Comparison of ENCODE assay signal across 11 cellular contexts in genomic region chr3:122183893-122184590, GRCh38. TPM values are rescaled to one million over a fixed set of nuclear protein-coding genes. Genes with fewer than 3 reads are reported as not detected.
DNase-seq lines count a peak whose midpoint lies in the region; TF ChIP-seq lines count a peak whose summit lies in the region.
"Had no signal": no experiment of that assay in that cellular context is flagged by ENCODE, and none has a peak within 500 bp of the region (broad histone marks: within the 10 kb centered on the region; RNA-seq: fewer than 3 reads in every experiment).

No MANE protein-coding gene starts in this region.

- peaks cover 0 to 18% (median 5%) of the 10 kb centered on the region in 7 donors for H3K9me3 Mint-ChIP-seq in CD14-positive monocyte
- no peaks in the 10 kb centered on the region for H3K9me3 Mint-ChIP-seq in mesothelial cell of epicardium

- H3K4me3 ChIP-seq in H7 (ENCODE audit: insufficient read depth, low read depth, low read length): peak overlapping the region; percentile 59

- DNase-seq in CD14-positive monocyte (ENCODE audit: low spot score): no peak
- DNase-seq in H7: peak; percentile 77
- peak; percentile 53 for DNase-seq in ecto neural progenitor cell (ENCODE audit: low spot score)
- no peak for DNase-seq in mesothelial cell of epicardium (ENCODE audit: low spot score in 2 of 2, unreplicated experiment in 2 of 2)
- no peak for DNase-seq in HCEC 1CT
- DNase-seq in NCI-H524 treated with DMSO at 0.1 percent for 48 hours (lab: John Stamatoyannopoulos, UW): no peak
- DNase-seq in HUDEP-2 (lab: John Stamatoyannopoulos, UW; ENCODE audit: unreplicated experiment in 76 of 76): no peak
- DNase-seq in amygdala (lab: John Stamatoyannopoulos, UW): no peak
- DNase-seq: NCI-H2081; stimulated activated CD4-positive, alpha-beta T cell treated with anti-CD3 and anti-CD28 coated beads, Interleukin-1b, Interleukin-23, amount 100 ng/mL, for 48 hours; T-helper 9 cell had no signal

- H3K36me3 ChIP-seq in H7 (replicated peaks; ENCODE audit: control insufficient read depth, insufficient read depth, low read length): no peaks in the 10 kb centered on the region

- H3K27me3 Mint-ChIP-seq in CD14-positive monocyte (ENCODE audit: low read depth in 3 of 3) (peaks cover 45 to 72% (median 55%) of the 10 kb centered on the region in 3 donors), mesothelial cell of epicardium (ENCODE audit: low read depth) (peaks cover 98% of the 10 kb centered on the region)

- peaks cover 34% of the 10 kb centered on the region for H3K27me3 ChIP-seq in H7 (ENCODE audit: control insufficient read depth, insufficient read depth, low read length)

- intact Hi-C loops in CD14-positive monocyte (cut with micrococcal nuclease): no loop called here

- peaks cover 13% of the 10 kb centered on the region for H3K4me1 Mint-ChIP-seq in CD14-positive monocyte
- H3K4me1 Mint-ChIP-seq in mesothelial cell of epicardium: peaks cover 8% of the 10 kb centered on the region

- peak overlapping the region in 3 of 7 donors; percentile 38 to 51 (median 45) for H3K27ac Mint-ChIP-seq in CD14-positive monocyte
- no peak overlapping the region for H3K27ac Mint-ChIP-seq in mesothelial cell of epicardium

- H3K4me3 Mint-ChIP-seq in CD14-positive monocyte (peak overlapping the region; percentile 88 to 97), mesothelial cell of epicardium (peak overlapping the region; percentile 61)

- no peak for TF ChIP-seq CTCF in CD14-positive monocyte (IDR thresholded peaks at IDR 0.05)
- TF ChIP-seq CTCF in mesothelial cell of epicardium (IDR thresholded peaks at IDR 0.05; ENCODE audit: unreplicated experiment): no peak

- peaks cover 8% of the 10 kb centered on the region in 2 donors for H3K36me3 Mint-ChIP-seq in CD14-positive monocyte
- H3K36me3 Mint-ChIP-seq in mesothelial cell of epicardium: no peaks in the 10 kb centered on the region

RNA-seq across cellular contexts. Expression of gene CASR, which starts 0.6 kb away (rescaled TPM):
- not detected for polyA plus RNA-seq in CD14-positive monocyte
- total RNA-seq in H7 (2014; rRNA removed; shearing (Covaris generic)): 0.10 and 0.15 TPM in 2 replicates
- 0.02 TPM in 2 of 3 replicates, not detected in the other for total RNA-seq in mesothelial cell of epicardium

Comparison
In these comparisons a context has a peak if more than half of its experiments do, and no peak if none do; other contexts are left out.
1. DNase-seq: peak in H7 (single experiment) and ecto neural progenitor cell (single experiment); none in CD14-positive monocyte (single experiment), mesothelial cell of epicardium (0 of 2), HCEC 1CT (single experiment), NCI-H524 treated with DMSO at 0.1 percent for 48 hours (single experiment), HUDEP-2 (0 of 76) and amygdala (0 of 56).